8 cellular contexts compared by ENCODE assay signal in genomic region chr1:206921772-206922265, GRCh38. TPM values are rescaled to one million over a fixed set of nuclear protein-coding genes. Genes with fewer than 3 reads are reported as not detected.
A peak's percentile ranks its signal among the peaks of the same experiment; 100 is the strongest.
DNase-seq lines count a peak whose midpoint lies in the region; ATAC-seq and TF ChIP-seq lines count a peak whose summit lies in the region.

Gene FCMR, minus strand, starts transcription at chr1:206921941. Its CDS starts 87 bp downstream, at chr1:206921854.

- intact Hi-C loops in activated CD8-positive, alpha-beta T cell treated with anti-CD3 and anti-CD28 coated beads for 36 hours (cut with micrococcal nuclease): no loop called here
- intact Hi-C loops in naive thymus-derived CD4-positive, alpha-beta T cell (cut with micrococcal nuclease): loop anchor here (2.0 to 10.0 kb wide), 12 partner anchors 13 to 1290 kb away; partner anchors contain the start of genes CD55 (in 2 of the 2), DYRK3 (in 2 of the 2), PFKFB2 (in 2 of the 2) and YOD1 (in 2 of the 2)

- H3K4me3 Mint-ChIP-seq in activated CD8-positive, alpha-beta T cell treated with anti-CD3 and anti-CD28 coated beads for 36 hours: no peak within 1 kb of the TSS
- H3K4me3 Mint-ChIP-seq in naive thymus-derived CD4-positive, alpha-beta T cell: no peak within 1 kb of the TSS

- peaks cover 0 to 24% (median 11%) of the 10 kb centered on the region in 3 experiments for H3K36me3 ChIP-seq in naive thymus-derived CD4-positive, alpha-beta T cell (ENCODE audit: control insufficient read depth in 2 of 3, insufficient read depth in 3 of 3, low read length in 3 of 3)

- H3K27ac ChIP-seq in HL-60 (replicated peaks): peak within 1 kb of the TSS; percentile 65
- H3K27ac ChIP-seq in naive thymus-derived CD4-positive, alpha-beta T cell (ENCODE audit: low read depth, low read length): peak within 1 kb of the TSS; percentile 90

- no peaks in the 10 kb centered on the region for H3K27me3 Mint-ChIP-seq in activated CD8-positive, alpha-beta T cell treated with anti-CD3 and anti-CD28 coated beads for 36 hours
- H3K27me3 Mint-ChIP-seq in naive thymus-derived CD4-positive, alpha-beta T cell: no peaks in the 10 kb centered on the region

- H3K27me3 ChIP-seq in HL-60 (ENCODE audit: insufficient read depth, poor library complexity, severe bottlenecking): no peaks in the 10 kb centered on the region
- no peaks in the 10 kb centered on the region for H3K27me3 ChIP-seq in naive thymus-derived CD4-positive, alpha-beta T cell (ENCODE audit: control insufficient read depth in 2 of 2, insufficient read depth in 2 of 2, low read length in 2 of 2)

- no peaks in the 10 kb centered on the region for H3K9me3 Mint-ChIP-seq in activated CD8-positive, alpha-beta T cell treated with anti-CD3 and anti-CD28 coated beads for 36 hours
- peaks cover 0 to 4% (median 0%) of the 10 kb centered on the region in 11 donors for H3K9me3 Mint-ChIP-seq in naive thymus-derived CD4-positive, alpha-beta T cell

- CTCF ChIA-PET in activated CD8-positive, alpha-beta T cell treated with anti-CD3 and anti-CD28 coated beads for 36 hours (lab: Charles Lee): interaction anchor here (1.0 to 12.9 kb wide), 12 partner anchors 9 to 258 kb away, joined by 3 to 289 read pairs (median 7); partner anchors contain the start of gene IL20
- CTCF ChIA-PET in naive thymus-derived CD4-positive, alpha-beta T cell (lab: Charles Lee): interaction anchor here (1.0 to 13.0 kb wide), 11 partner anchors 10 to 195 kb away, joined by 3 to 343 read pairs (median 20); no protein-coding TSS in a partner anchor

- DNase-seq in HL-60 (ENCODE audit: low read depth in 1 of 2, low spot score in 1 of 2) (peak in 1 of 2 experiments; percentile 86), NCI-H1105 (lab: John Stamatoyannopoulos, UW) (no peak), HCEC 1CT (no peak)
- DNase-seq in activated CD8-positive, alpha-beta T cell treated with anti-CD3 and anti-CD28 coated beads for 36 hours: peak; percentile 63
- peak; percentile 15 to 84 (median 79) for DNase-seq in naive thymus-derived CD4-positive, alpha-beta T cell

- peaks cover 33% of the 10 kb centered on the region for H3K4me1 Mint-ChIP-seq in activated CD8-positive, alpha-beta T cell treated with anti-CD3 and anti-CD28 coated beads for 36 hours (ENCODE audit: low read depth)
- H3K4me1 Mint-ChIP-seq in naive thymus-derived CD4-positive, alpha-beta T cell: peaks cover 17 to 48% (median 24%) of the 10 kb centered on the region in 7 donors

- peaks cover 31% of the 10 kb centered on the region for H3K36me3 Mint-ChIP-seq in activated CD8-positive, alpha-beta T cell treated with anti-CD3 and anti-CD28 coated beads for 36 hours (ENCODE audit: low read depth)
- peaks cover 27 to 36% (median 33%) of the 10 kb centered on the region in 5 donors for H3K36me3 Mint-ChIP-seq in naive thymus-derived CD4-positive, alpha-beta T cell

- POLR2A ChIA-PET in activated CD8-positive, alpha-beta T cell treated with anti-CD3 and anti-CD28 coated beads for 36 hours (lab: Charles Lee): interaction anchor here (0.8 to 2.5 kb wide), 6 partner anchors 8 to 400 kb away, joined by 3 to 15 read pairs (median 6); partner anchors contain the start of gene CD55
- POLR2A ChIA-PET in naive thymus-derived CD4-positive, alpha-beta T cell (lab: Charles Lee): interaction anchor here (0.6 to 13.0 kb wide), 49 partner anchors 9 to 1637 kb away, joined by 3 to 600 read pairs (median 4); partner anchors contain the start of genes CD55, DYRK3, IKBKE and IL24

- no peaks in the 10 kb centered on the region for H3K9me3 ChIP-seq in naive thymus-derived CD4-positive, alpha-beta T cell (ENCODE audit: control insufficient read depth in 2 of 3, low read length in 3 of 3)

- no peak for TF ChIP-seq CTCF in HL-60 (IDR thresholded peaks at IDR 0.05; ENCODE audit: insufficient read depth, low read length)
- no peak for TF ChIP-seq CTCF in activated CD8-positive, alpha-beta T cell treated with anti-CD3 and anti-CD28 coated beads for 36 hours (IDR thresholded peaks at IDR 0.05)

- no peak within 1 kb of the TSS for H3K27ac Mint-ChIP-seq in activated CD8-positive, alpha-beta T cell treated with anti-CD3 and anti-CD28 coated beads for 36 hours
- H3K27ac Mint-ChIP-seq in naive thymus-derived CD4-positive, alpha-beta T cell: no peak within 1 kb of the TSS

- H3K4me3 ChIP-seq in GM08714 (ENCODE audit: low read length) (peak within 1 kb of the TSS; percentile 85; the same call in 1 of the 2 replicates), HL-60 (replicated peaks; ENCODE audit: insufficient read depth, low read length) (no peak within 1 kb of the TSS)
- H3K4me3 ChIP-seq in naive thymus-derived CD4-positive, alpha-beta T cell (ENCODE audit: low read length): peak within 1 kb of the TSS; percentile 76

- H3K4me1 ChIP-seq in naive thymus-derived CD4-positive, alpha-beta T cell (ENCODE audit: control insufficient read depth in 2 of 2, insufficient read depth in 2 of 2, low read length in 2 of 2): peaks cover 44 to 58% of the 10 kb centered on the region in 2 donors

- no peak for ATAC-seq in activated CD8-positive, alpha-beta T cell treated with anti-CD3 and anti-CD28 coated beads for 36 hours
- ATAC-seq in naive thymus-derived CD4-positive, alpha-beta T cell: peak; percentile 63
- ATAC-seq in GM21423 (IDR thresholded peaks at IDR 0.05; ENCODE audit: unreplicated experiment) (no peak), GM19397 (IDR thresholded peaks at IDR 0.05; ENCODE audit: unreplicated experiment) (no peak)

RNA-seq across cellular contexts. Expression of gene FCMR, which starts in this region (rescaled TPM):
- 10 to 100 TPM; 49.4 to 51.7 TPM for total RNA-seq in activated CD8-positive, alpha-beta T cell treated with anti-CD3 and anti-CD28 coated beads for 36 hours
- 100 to 1,000 TPM; 103 to 943 (median 312) TPM for total RNA-seq in naive thymus-derived CD4-positive, alpha-beta T cell
- polyA plus RNA-seq in naive thymus-derived CD4-positive, alpha-beta T cell: 100 to 1,000 TPM; 803 to 998 TPM

Comparison
In these comparisons a context has a peak if more than half of its experiments do, and no peak if none do; other contexts are left out.
1. DNase-seq: peak in activated CD8-positive, alpha-beta T cell treated with anti-CD3 and anti-CD28 coated beads for 36 hours (single experiment) and naive thymus-derived CD4-positive, alpha-beta T cell (9 of 9); none in NCI-H1105 (single experiment) and HCEC 1CT (single experiment).